In genomic region chr6:7820288-7820835, GRCh38 we compare ENCODE assay signal across 24 cellular contexts.
"Had no signal": no experiment of that assay in that cellular context is flagged by ENCODE, and none has a peak within 500 bp of the region (broad histone marks: within the 10 kb centered on the region; RNA-seq: fewer than 3 reads in every experiment).

No MANE protein-coding gene starts in this region.

- H3K36me3 ChIP-seq: esophagus squamous epithelium, gastrocnemius medialis, heart right ventricle, left lung, lower lobe of right lung had no signal

- ATAC-seq: esophagus mucosa, gastrocnemius medialis, heart right ventricle, left cardiac atrium, left lung, left ventricle myocardium superior, lower lobe of right lung, mucosa of descending colon had no signal

- DNase-seq: dermis blood vessel endothelial cell; dorsolateral prefrontal cortex; effector CD4-positive, alpha-beta T cell; effector memory CD4-positive, alpha-beta T cell; erythroblast; esophagus squamous epithelium; foreskin melanocyte; gastrocnemius medialis; glutamatergic neuron; head of caudate nucleus; heart right ventricle; hippocampal formation; left cardiac atrium; left lung; left ventricle myocardium superior; lower lobe of right lung; mesenchymal stem cell; mucosa of descending colon had no signal

- H3K4me1 ChIP-seq: esophagus squamous epithelium, lower lobe of right lung had no signal

- H3K27me3 ChIP-seq: esophagus squamous epithelium, gastrocnemius medialis, left lung had no signal

- H3K4me3 ChIP-seq: coronary artery, dorsolateral prefrontal cortex, esophagus squamous epithelium, gastrocnemius medialis, heart right ventricle, left lung, lower lobe of right lung, mucosa of descending colon had no signal

- H3K27ac ChIP-seq: coronary artery, dorsolateral prefrontal cortex, epithelial cell of prostate, gastrocnemius medialis, heart right ventricle, left lung, lower lobe of right lung had no signal

- H3K9me3 ChIP-seq: esophagus squamous epithelium, gastrocnemius medialis, heart right ventricle, left lung, lower lobe of right lung, mucosa of descending colon had no signal

- FAIRE-seq: colon, islet of Langerhans, keratinocyte had no signal
